ENCODE assay signal across 8 cellular contexts in the genomic region with DNA sequence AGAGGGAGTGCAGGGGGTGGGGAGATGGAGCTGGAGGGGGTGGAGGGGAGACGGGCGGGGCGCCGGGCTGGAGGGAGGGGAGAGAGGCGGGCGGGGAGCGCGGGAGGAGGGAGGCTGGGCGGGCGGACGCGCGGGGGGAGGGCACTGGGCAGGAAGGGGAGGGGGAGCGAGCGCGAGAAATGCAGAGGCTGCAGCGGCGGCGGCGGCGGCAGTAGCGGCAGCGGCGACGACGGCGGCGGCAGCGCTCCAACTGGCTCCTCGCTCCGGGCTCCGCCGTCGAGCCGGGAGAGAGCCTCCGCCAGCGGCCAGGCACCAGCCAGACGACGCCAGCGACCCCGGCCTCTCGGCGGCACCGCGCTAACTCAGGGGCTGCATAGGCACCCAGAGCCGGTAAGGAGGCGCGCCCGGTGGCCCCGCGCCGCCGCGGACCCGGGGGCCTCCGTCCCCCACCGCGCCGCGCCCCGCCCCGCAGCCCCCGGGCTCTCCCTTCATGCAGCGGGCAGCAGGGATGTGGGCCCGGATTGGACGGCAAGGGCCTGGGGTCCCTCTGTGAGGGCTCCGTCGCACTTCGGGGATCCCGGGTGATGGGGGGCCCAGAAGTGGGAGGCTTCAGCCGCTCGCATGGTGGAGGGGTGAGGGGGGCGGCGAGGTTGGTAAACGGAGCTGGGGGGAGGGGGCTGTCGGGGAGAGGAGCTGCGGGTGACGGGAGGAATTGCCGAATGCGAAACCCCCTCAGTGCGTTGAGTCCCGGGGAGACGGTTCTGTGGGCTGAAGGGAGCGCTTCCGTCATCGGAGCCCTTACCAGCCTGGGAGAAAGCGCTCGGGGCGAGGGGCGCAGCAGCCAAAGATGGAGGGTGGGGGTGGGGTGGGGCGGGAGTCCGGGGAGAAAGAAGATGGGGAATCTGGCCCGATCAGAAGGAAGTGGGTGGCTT. TPM values are rescaled to one million over a fixed set of nuclear protein-coding genes. Genes with fewer than 3 reads are reported as not detected.
DNase-seq lines count a peak whose midpoint lies in the region; ATAC-seq, FAIRE-seq and TF ChIP-seq lines count a peak whose summit lies in the region.

A gene with protein sequence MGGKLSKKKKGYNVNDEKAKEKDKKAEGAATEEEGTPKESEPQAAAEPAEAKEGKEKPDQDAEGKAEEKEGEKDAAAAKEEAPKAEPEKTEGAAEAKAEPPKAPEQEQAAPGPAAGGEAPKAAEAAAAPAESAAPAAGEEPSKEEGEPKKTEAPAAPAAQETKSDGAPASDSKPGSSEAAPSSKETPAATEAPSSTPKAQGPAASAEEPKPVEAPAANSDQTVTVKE (plus strand): TSS at position 211 of the 932 bp plus-strand sequence. CDS start 57,586 bp downstream, outside the sequence.

- no peak for TF ChIP-seq CTCF in CD4-positive, alpha-beta T cell (IDR thresholded peaks at IDR 0.05)
- TF ChIP-seq CTCF in OCI-LY7 (conservative IDR thresholded peaks at IDR 0.05; ENCODE audit: low read length) (no peak), astrocyte (IDR thresholded peaks at IDR 0.05; ENCODE audit: insufficient read depth, low read depth, low read length) (no peak), Calu3 (IDR thresholded peaks at IDR 0.05; ENCODE audit: unreplicated experiment) (no peak)

- intact Hi-C loops in CD4-positive, alpha-beta T cell (cut with DNase I, micrococcal nuclease) = loop anchor here in 1 of 2 experiments (2.0 kb wide), 1 partner anchor 1095 kb away; no protein-coding TSS in a partner anchor
- intact Hi-C loops in OCI-LY7 (cut with micrococcal nuclease; ENCODE audit: unreplicated experiment) (loop anchor here (1.0 to 10.0 kb wide), 6 partner anchors 50 to 250 kb away; no protein-coding TSS in a partner anchor), Calu3 (cut with micrococcal nuclease; ENCODE audit: unreplicated experiment) (loop anchor here (2.0 kb wide), 1 partner anchor 1097 kb away; no protein-coding TSS in a partner anchor)

- H3K4me3 Mint-ChIP-seq in CD4-positive, alpha-beta T cell = peak within 1 kb of the TSS; percentile 66
- peak within 1 kb of the TSS; percentile 98 for H3K4me3 Mint-ChIP-seq in astrocyte (ENCODE audit: unreplicated experiment)
- H3K4me3 Mint-ChIP-seq in Calu3 (ENCODE audit: low read depth, unreplicated experiment) = no peak within 1 kb of the TSS

- ATAC-seq in CD4-positive, alpha-beta T cell (ENCODE audit: poor library complexity) = peak; percentile 59
- ATAC-seq in GM19328 (IDR thresholded peaks at IDR 0.05; ENCODE audit: unreplicated experiment) (peak; percentile 31), HG03439 (IDR thresholded peaks at IDR 0.05; ENCODE audit: unreplicated experiment) (peak; percentile 23)

- H3K4me3 ChIP-seq in OCI-LY7 (ENCODE audit: low read depth, low read length, poor library complexity, severe bottlenecking) = peak within 1 kb of the TSS; percentile 96
- peak within 1 kb of the TSS; percentile 97 for H3K4me3 ChIP-seq in astrocyte (ENCODE audit: insufficient read depth, low read depth, low read length)

- no peaks in the 10 kb centered on the region for H3K9me3 ChIP-seq in CD4-positive, alpha-beta T cell (ENCODE audit: control insufficient read depth, low read length)
- H3K9me3 ChIP-seq in OCI-LY7 (ENCODE audit: low read length) = no peaks in the 10 kb centered on the region
- H3K9me3 ChIP-seq in astrocyte (ENCODE audit: insufficient read depth, low read depth, low read length) = no peaks in the 10 kb centered on the region

- peak within 1 kb of the TSS; percentile 9 for H3K27ac Mint-ChIP-seq in CD4-positive, alpha-beta T cell
- H3K27ac Mint-ChIP-seq in astrocyte (ENCODE audit: unreplicated experiment) (peak within 1 kb of the TSS; percentile 87), Calu3 (ENCODE audit: unreplicated experiment) (no peak within 1 kb of the TSS)

- H3K4me1 Mint-ChIP-seq in CD4-positive, alpha-beta T cell (ENCODE audit: low read depth) = peaks cover 21% of the 10 kb centered on the region
- H3K4me1 Mint-ChIP-seq in astrocyte (ENCODE audit: low read depth, unreplicated experiment) (peaks cover 26% of the 10 kb centered on the region), Calu3 (ENCODE audit: low read depth, unreplicated experiment) (no peaks in the 10 kb centered on the region)

- H3K79me2 ChIP-seq in OCI-LY7 (ENCODE audit: insufficient read depth, low read depth, low read length) (peaks cover 46% of the 10 kb centered on the region), astrocyte (ENCODE audit: insufficient read depth, low read length) (peaks cover 51% of the 10 kb centered on the region)

- POLR2A ChIA-PET in CD4-positive, alpha-beta T cell (lab: Charles Lee) = no interaction called here
- POLR2A ChIA-PET in OCI-LY7 (lab: Charles Lee) = interaction anchor here (0.6 to 1.5 kb wide), 5 partner anchors 10 to 236 kb away, joined by 3 to 5 read pairs (median 3); no protein-coding TSS in a partner anchor

- H3K36me3 ChIP-seq in OCI-LY7 (ENCODE audit: insufficient read depth, low read length) (peaks cover 21% of the 10 kb centered on the region; the same call in 1 of the 2 replicates), astrocyte (ENCODE audit: insufficient read depth, low read length) (no peaks in the 10 kb centered on the region)

- CTCF ChIA-PET in CD4-positive, alpha-beta T cell (lab: Charles Lee) = no interaction called here
- CTCF ChIA-PET in OCI-LY7 (lab: Charles Lee; ENCODE audit: unreplicated experiment) (no interaction called here), Calu3 (lab: Charles Lee) (no interaction called here)

- H3K27me3 ChIP-seq in CD4-positive, alpha-beta T cell (ENCODE audit: control insufficient read depth, insufficient read depth, low read length) = peaks cover 43% of the 10 kb centered on the region
- H3K27me3 ChIP-seq in astrocyte (ENCODE audit: insufficient read depth, low read length) = no peaks in the 10 kb centered on the region

- DNase-seq in CD4-positive, alpha-beta T cell = peak in 5 of 10 experiments; percentile 22 to 48 (median 41)
- DNase-seq in OCI-LY7 (ENCODE audit: low spot score) (peak; percentile 85), astrocyte (ENCODE audit: low read depth) (peak; percentile 68), hippocampal formation (lab: John Stamatoyannopoulos, UW) (peak; percentile 51 to 62), putamen (ENCODE audit: low spot score) (peak; percentile 54), Calu3 (no peak)

- peak within 1 kb of the TSS; percentile 90 for H3K4me2 ChIP-seq in OCI-LY7 (ENCODE audit: low read length)
- H3K4me2 ChIP-seq in astrocyte (ENCODE audit: low read length) = peak within 1 kb of the TSS; percentile 92

- BruUV-seq in OCI-LY7 (replicated peaks; lab: Mats Ljungman, UMichigan) (no TSS peak), Calu3 (replicated peaks; lab: Mats Ljungman, UMichigan) (no TSS peak)

- peaks cover 49% of the 10 kb centered on the region for H3K27me3 Mint-ChIP-seq in CD4-positive, alpha-beta T cell
- H3K27me3 Mint-ChIP-seq in astrocyte (ENCODE audit: low read depth, unreplicated experiment) (no peaks in the 10 kb centered on the region), Calu3 (ENCODE audit: unreplicated experiment) (peaks cover 22% of the 10 kb centered on the region)

- peak within 1 kb of the TSS; percentile 98 for H3K9ac ChIP-seq in astrocyte (ENCODE audit: low read length)

- no peaks in the 10 kb centered on the region for H3K9me2 ChIP-seq in OCI-LY7 (ENCODE audit: insufficient read depth, low read length)

- FAIRE-seq in astrocyte (lab: Jason Lieb, UNC) = no peak

- H3K36me3 Mint-ChIP-seq in CD4-positive, alpha-beta T cell (ENCODE audit: low read depth) = no peaks in the 10 kb centered on the region
- peaks cover 4% of the 10 kb centered on the region for H3K36me3 Mint-ChIP-seq in astrocyte (ENCODE audit: low read depth, unreplicated experiment)
- no peaks in the 10 kb centered on the region for H3K36me3 Mint-ChIP-seq in Calu3 (ENCODE audit: insufficient read depth, unreplicated experiment)

- peaks cover 71% of the 10 kb centered on the region for H3K4me1 ChIP-seq in OCI-LY7 (ENCODE audit: insufficient read depth, low read length, poor library complexity, severe bottlenecking)
- H3K4me1 ChIP-seq in astrocyte (ENCODE audit: insufficient read depth, low read length) = peaks cover 23% of the 10 kb centered on the region

- peak within 1 kb of the TSS; percentile 57 for H2AFZ ChIP-seq in OCI-LY7 (ENCODE audit: low read length)
- peak within 1 kb of the TSS; percentile 76 for H2AFZ ChIP-seq in astrocyte (ENCODE audit: low read depth, low read length)

- H4K20me1 ChIP-seq in OCI-LY7 (ENCODE audit: insufficient read depth, low read length) = peaks cover 36% of the 10 kb centered on the region
- H4K20me1 ChIP-seq in astrocyte (ENCODE audit: insufficient read depth, low read length) = peaks cover 33% of the 10 kb centered on the region

- no peak within 1 kb of the TSS for H3K27ac ChIP-seq in CD4-positive, alpha-beta T cell (ENCODE audit: low read depth, low read length)
- H3K27ac ChIP-seq in OCI-LY7 (ENCODE audit: low read depth, low read length, poor library complexity, severe bottlenecking) (peak within 1 kb of the TSS; percentile 67), astrocyte (ENCODE audit: low read depth, low read length) (peak within 1 kb of the TSS; percentile 94)

- no peaks in the 10 kb centered on the region for H3K9me3 Mint-ChIP-seq in CD4-positive, alpha-beta T cell
- H3K9me3 Mint-ChIP-seq in astrocyte (ENCODE audit: unreplicated experiment) (no peaks in the 10 kb centered on the region), Calu3 (ENCODE audit: low read depth, unreplicated experiment) (no peaks in the 10 kb centered on the region)

RNA-seq across cellular contexts. Expression of the gene that starts here (rescaled TPM):
- total RNA-seq in CD4-positive, alpha-beta T cell = under 1 TPM; 0.70 to 0.93 TPM
- 62.1 and 64.8 TPM in 2 replicates for total RNA-seq in OCI-LY7 (2014; rRNA removed; shearing (Covaris generic))
- 23.4 and 28.1 TPM in 2 replicates for total RNA-seq in OCI-LY7 (2022)
- 260 and 273 TPM in 2 replicates for total RNA-seq in astrocyte
- total RNA-seq in Calu3 (2022) = not detected in 2 replicates

Comparison
In these comparisons a context has a peak if more than half of its experiments do, and no peak if none do; other contexts are left out.
1. RNA of the gene that starts here (total RNA-seq): 260 to 273 TPM in astrocyte and 23.4 to 64.8 TPM in OCI-LY7; 0.70 to 0.93 TPM in CD4-positive, alpha-beta T cell and not detected in Calu3; every median in the first group is over 10 times any median in the second.
2. Peak in ATAC-seq in CD4-positive, alpha-beta T cell; RNA of the gene not detected or under 1 TPM.
3. Peak in every context shown above with its lines, with median percentiles within 50 percentile points of each other: ATAC-seq.